ENCODE assay signal across 1 cellular context in genomic region chr12:82012176-82012575, GRCh38.
TF ChIP-seq lines count a peak whose summit lies in the region.

No MANE protein-coding gene starts in this region.

TF ChIP-seq in HepG2, 621 proteins besides CTCF, POLR2A, EP300 and RAD21 (continued from another document):
- TF ChIP-seq ZBTB40 (IDR thresholded peaks at IDR 0.05): peak; percentile 88
- TF ChIP-seq ZBTB40 (CRISPR knock-in tag; IDR thresholded peaks at IDR 0.05): no peak
